ENCODE assay signal across 8 cellular contexts in genomic region chr2:199739413-199740110, GRCh38.
DNase-seq lines count a peak whose midpoint lies in the region; ATAC-seq and TF ChIP-seq lines count a peak whose summit lies in the region.

No MANE protein-coding gene starts in this region.

- peak in 1 of 3 donors; percentile 71 for TF ChIP-seq CTCF in lower leg skin (IDR thresholded peaks at IDR 0.05)

- no peak for TF ChIP-seq POLR2A in lower leg skin (IDR thresholded peaks at IDR 0.05)

- intact Hi-C loops in lower leg skin (cut with DNase I; ENCODE audit: low total_unique reads): loop anchor here (10.0 kb wide), 1 partner anchor 1425 kb away; no protein-coding TSS in a partner anchor

- no peak overlapping the region for H3K4me3 ChIP-seq in lower leg skin (ENCODE audit: low read depth, poor library complexity, severe bottlenecking)

- peak; percentile 27 for DNase-seq in COR-L47 (lab: John Stamatoyannopoulos, UW)
- peak; percentile 12 for DNase-seq in NCI-H2029 treated with DMSO at 0.1 percent for 48 hours (lab: John Stamatoyannopoulos, UW)
- peak; percentile 42 to 49 for DNase-seq in activated CD4-positive, alpha-beta T cell treated with anti-CD3 and anti-CD28 coated beads for 4 hours
- DNase-seq in dedifferentiated amniotic fluid mesenchymal stem cell (ENCODE audit: extremely low spot score): peak; percentile 73
- peak; percentile 45 to 93 for DNase-seq in lower leg skin (ENCODE audit: low spot score in 2 of 2)
- DNase-seq in stimulated activated CD4-positive, alpha-beta T cell treated with anti-CD3 and anti-CD28 coated beads, TNF-alpha, amount 100 ng/mL, for 4 hours (ENCODE audit: low read depth in 3 of 3): peak; percentile 20 to 54 (median 35)

- 30 to 33% methylated on average over 15 of the region's 15 CpGs for WGBS in lower leg skin, 2 donors

- ATAC-seq in GM21528 (IDR thresholded peaks at IDR 0.05; ENCODE audit: low FRiP score, unreplicated experiment) (peak; percentile 63), GM21367 (IDR thresholded peaks at IDR 0.05; ENCODE audit: unreplicated experiment) (no peak)

Comparison
In these comparisons a context has a peak if more than half of its experiments do, and no peak if none do; other contexts are left out.
1. DNase-seq: peak in every context shown above with its lines; median percentile 73 in dedifferentiated amniotic fluid mesenchymal stem cell; 69 in lower leg skin; 46 in activated CD4-positive, alpha-beta T cell treated with anti-CD3 and anti-CD28 coated beads for 4 hours; 35 in stimulated activated CD4-positive, alpha-beta T cell treated with anti-CD3 and anti-CD28 coated beads, TNF-alpha, amount 100 ng/mL, for 4 hours; 27 in COR-L47; 12 in NCI-H2029 treated with DMSO at 0.1 percent for 48 hours.